In the genomic region with DNA sequence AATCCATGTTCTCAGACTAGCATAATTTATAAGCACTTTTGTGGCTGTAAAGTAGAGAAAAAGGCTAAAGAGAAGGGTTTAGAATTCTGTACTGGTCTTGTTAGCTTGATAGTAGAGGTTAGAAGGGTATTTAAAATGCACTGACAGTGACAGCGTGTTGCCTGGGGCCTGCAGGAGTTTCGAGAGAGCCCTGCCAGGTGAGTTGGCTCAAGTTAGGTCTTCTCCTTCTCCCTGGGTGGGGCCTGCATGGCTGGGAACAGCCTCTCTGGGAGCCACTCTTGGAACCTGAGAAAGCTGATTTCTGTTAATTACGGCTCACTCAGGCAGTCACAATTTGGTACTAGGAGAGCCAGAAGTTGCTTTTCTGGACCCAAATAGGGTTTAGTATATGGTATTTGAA, we compare ENCODE assay signal across 1 cellular context.
TF ChIP-seq lines count a peak whose summit lies in the region.

No MANE protein-coding gene starts in this region.

TF ChIP-seq in WTC11, 78 proteins besides CTCF, POLR2A, EP300 and RAD21 (continued from another document):
- TF ChIP-seq, protein P1, sequence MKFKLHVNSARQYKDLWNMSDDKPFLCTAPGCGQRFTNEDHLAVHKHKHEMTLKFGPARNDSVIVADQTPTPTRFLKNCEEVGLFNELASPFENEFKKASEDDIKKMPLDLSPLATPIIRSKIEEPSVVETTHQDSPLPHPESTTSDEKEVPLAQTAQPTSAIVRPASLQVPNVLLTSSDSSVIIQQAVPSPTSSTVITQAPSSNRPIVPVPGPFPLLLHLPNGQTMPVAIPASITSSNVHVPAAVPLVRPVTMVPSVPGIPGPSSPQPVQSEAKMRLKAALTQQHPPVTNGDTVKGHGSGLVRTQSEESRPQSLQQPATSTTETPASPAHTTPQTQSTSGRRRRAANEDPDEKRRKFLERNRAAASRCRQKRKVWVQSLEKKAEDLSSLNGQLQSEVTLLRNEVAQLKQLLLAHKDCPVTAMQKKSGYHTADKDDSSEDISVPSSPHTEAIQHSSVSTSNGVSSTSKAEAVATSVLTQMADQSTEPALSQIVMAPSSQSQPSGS (CRISPR knock-in tag; IDR thresholded peaks at IDR 0.05; ENCODE audit: borderline replicate concordance, low read depth) = no peak
- TF ChIP-seq, protein P2, sequence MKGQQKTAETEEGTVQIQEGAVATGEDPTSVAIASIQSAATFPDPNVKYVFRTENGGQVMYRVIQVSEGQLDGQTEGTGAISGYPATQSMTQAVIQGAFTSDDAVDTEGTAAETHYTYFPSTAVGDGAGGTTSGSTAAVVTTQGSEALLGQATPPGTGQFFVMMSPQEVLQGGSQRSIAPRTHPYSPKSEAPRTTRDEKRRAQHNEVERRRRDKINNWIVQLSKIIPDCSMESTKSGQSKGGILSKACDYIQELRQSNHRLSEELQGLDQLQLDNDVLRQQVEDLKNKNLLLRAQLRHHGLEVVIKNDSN (CRISPR knock-in tag; IDR thresholded peaks at IDR 0.05) = no peak
- no peak for TF ChIP-seq FOXK1 (CRISPR knock-in tag; IDR thresholded peaks at IDR 0.05)
- no peak for TF ChIP-seq SMAD3 (CRISPR knock-in tag; IDR thresholded peaks at IDR 0.05; ENCODE audit: borderline replicate concordance)
- TF ChIP-seq ZNF219 (CRISPR knock-in tag; IDR thresholded peaks at IDR 0.05; ENCODE audit: borderline replicate concordance) = no peak
- TF ChIP-seq, protein P3, sequence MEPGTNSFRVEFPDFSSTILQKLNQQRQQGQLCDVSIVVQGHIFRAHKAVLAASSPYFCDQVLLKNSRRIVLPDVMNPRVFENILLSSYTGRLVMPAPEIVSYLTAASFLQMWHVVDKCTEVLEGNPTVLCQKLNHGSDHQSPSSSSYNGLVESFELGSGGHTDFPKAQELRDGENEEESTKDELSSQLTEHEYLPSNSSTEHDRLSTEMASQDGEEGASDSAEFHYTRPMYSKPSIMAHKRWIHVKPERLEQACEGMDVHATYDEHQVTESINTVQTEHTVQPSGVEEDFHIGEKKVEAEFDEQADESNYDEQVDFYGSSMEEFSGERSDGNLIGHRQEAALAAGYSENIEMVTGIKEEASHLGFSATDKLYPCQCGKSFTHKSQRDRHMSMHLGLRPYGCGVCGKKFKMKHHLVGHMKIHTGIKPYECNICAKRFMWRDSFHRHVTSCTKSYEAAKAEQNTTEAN (CRISPR knock-in tag; IDR thresholded peaks at IDR 0.05) = no peak
- TF ChIP-seq GABPB1 (CRISPR knock-in tag; IDR thresholded peaks at IDR 0.05) = no peak
- TF ChIP-seq ZNF416 (CRISPR knock-in tag; IDR thresholded peaks at IDR 0.05) = no peak
- TF ChIP-seq NFE2L1 (CRISPR knock-in tag; IDR thresholded peaks at IDR 0.05) = no peak
- no peak for TF ChIP-seq TEAD1 (CRISPR knock-in tag; IDR thresholded peaks at IDR 0.05)
- TF ChIP-seq, protein P4, sequence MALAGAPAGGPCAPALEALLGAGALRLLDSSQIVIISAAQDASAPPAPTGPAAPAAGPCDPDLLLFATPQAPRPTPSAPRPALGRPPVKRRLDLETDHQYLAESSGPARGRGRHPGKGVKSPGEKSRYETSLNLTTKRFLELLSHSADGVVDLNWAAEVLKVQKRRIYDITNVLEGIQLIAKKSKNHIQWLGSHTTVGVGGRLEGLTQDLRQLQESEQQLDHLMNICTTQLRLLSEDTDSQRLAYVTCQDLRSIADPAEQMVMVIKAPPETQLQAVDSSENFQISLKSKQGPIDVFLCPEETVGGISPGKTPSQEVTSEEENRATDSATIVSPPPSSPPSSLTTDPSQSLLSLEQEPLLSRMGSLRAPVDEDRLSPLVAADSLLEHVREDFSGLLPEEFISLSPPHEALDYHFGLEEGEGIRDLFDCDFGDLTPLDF (CRISPR knock-in tag; IDR thresholded peaks at IDR 0.05) = no peak
